14 cellular contexts compared by ENCODE assay signal in the genomic region with DNA sequence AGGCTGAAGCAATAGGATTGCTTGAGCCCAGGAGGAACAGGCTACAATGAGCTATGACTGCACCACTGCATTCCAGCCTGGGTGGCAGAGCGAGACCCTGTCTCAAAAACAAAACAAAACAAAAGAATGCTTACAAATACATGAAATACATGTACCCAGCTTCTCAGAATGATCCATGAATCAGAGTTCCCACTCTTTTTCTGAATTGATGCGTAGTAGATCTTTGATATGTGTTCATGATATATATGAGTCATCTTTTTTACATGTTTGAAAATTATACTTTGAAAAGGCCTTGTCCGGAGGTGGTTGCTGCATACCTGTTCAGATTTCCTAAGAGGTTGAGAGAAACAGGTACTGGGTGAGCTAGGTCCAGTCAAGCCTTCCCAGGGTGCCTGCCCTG. TPM values are rescaled to one million over a fixed set of nuclear protein-coding genes. Genes with fewer than 3 reads are reported as not detected.
DNase-seq lines count a peak whose midpoint lies in the region; ATAC-seq and TF ChIP-seq lines count a peak whose summit lies in the region.
"Not testable (repeated sequence)": the region's sequence is repeated elsewhere in the genome, so short reads cannot be mapped to it uniquely, and the experiment has no call there.
"Had no signal": no experiment of that assay in that cellular context is flagged by ENCODE, and none has a peak within 500 bp of the region (broad histone marks: within the 10 kb centered on the region; RNA-seq: fewer than 3 reads in every experiment).

No MANE protein-coding gene starts in this region.

- H3K4me1 Mint-ChIP-seq in activated CD4-positive, alpha-beta T cell treated with anti-CD3 and anti-CD28 coated beads for 36 hours; activated T-cell treated with anti-CD3 and anti-CD28 coated beads, Interleukin-2, amount 50 U/mL, for 4 hours (ENCODE audit: low read depth); activated T-cell treated with anti-CD3 and anti-CD28 coated beads, Interleukin-2, amount 50 U/mL, for 72 hours (ENCODE audit: low read depth); activated T-helper 17 cell treated with anti-CD3 and anti-CD28 coated beads, Interleukin-2, amount 50 U/mL, for 72 hours: not testable (repeated sequence)

- TF ChIP-seq CTCF in RWPE2 (IDR thresholded peaks at IDR 0.05; ENCODE audit: poor library complexity, severe bottlenecking), result not testable (repeated sequence)

- not testable (repeated sequence) for H3K36me3 ChIP-seq in RWPE2 (ENCODE audit: low read depth)

- not testable (repeated sequence) for H3K27me3 ChIP-seq in RWPE2 (ENCODE audit: insufficient read depth, poor library complexity, severe bottlenecking)

- not testable (repeated sequence) for H3K9me3 ChIP-seq in RWPE2 (ENCODE audit: severe bottlenecking)

- ATAC-seq in RWPE2 (ENCODE audit: low read depth), result 0 out of 3 replicates have a peak, but pooled peaks have one; percentile 3
- ATAC-seq in activated CD4-positive, CD25-positive, alpha-beta regulatory T cell treated with anti-CD3 and anti-CD28 coated beads, Interleukin-2, amount 50 U/mL, for 24 hours, result peak; percentile 26 to 31
- ATAC-seq in activated CD4-positive, alpha-beta T cell treated with anti-CD3 and anti-CD28 coated beads for 36 hours, result peak; percentile 62
- peak; percentile 12 to 15 for ATAC-seq in activated T-cell treated with anti-CD3 and anti-CD28 coated beads, Interleukin-2, amount 50 U/mL, for 4 hours
- ATAC-seq in activated T-cell treated with anti-CD3 and anti-CD28 coated beads, Interleukin-2, amount 50 U/mL, for 72 hours (replicated peaks in 1 of 2), result peak; percentile 38 to 48
- peak; percentile 52 for ATAC-seq in activated T-helper 17 cell treated with anti-CD3 and anti-CD28 coated beads, Interleukin-2, amount 50 U/mL, for 72 hours (replicated peaks)
- ATAC-seq in activated naive CD4-positive, alpha-beta T cell treated with anti-CD3 and anti-CD28 coated beads, Interleukin-2, amount 50 U/mL, for 72 hours, result peak; percentile 35 to 66

- H3K27ac ChIP-seq in RWPE2 (ENCODE audit: poor library complexity, severe bottlenecking), result not testable (repeated sequence)

- H3K27me3 Mint-ChIP-seq in activated CD4-positive, alpha-beta T cell treated with anti-CD3 and anti-CD28 coated beads for 36 hours; activated T-cell treated with anti-CD3 and anti-CD28 coated beads, Interleukin-2, amount 50 U/mL, for 4 hours (ENCODE audit: low read depth); activated T-cell treated with anti-CD3 and anti-CD28 coated beads, Interleukin-2, amount 50 U/mL, for 72 hours (ENCODE audit: low read depth); activated T-helper 17 cell treated with anti-CD3 and anti-CD28 coated beads, Interleukin-2, amount 50 U/mL, for 72 hours: not testable (repeated sequence)

- H3K4me1 ChIP-seq in RWPE2 (ENCODE audit: insufficient read depth, poor library complexity, severe bottlenecking), result not testable (repeated sequence)

- not testable (repeated sequence) for H3K4me3 Mint-ChIP-seq in activated CD4-positive, alpha-beta T cell treated with anti-CD3 and anti-CD28 coated beads for 36 hours; activated T-cell treated with anti-CD3 and anti-CD28 coated beads, Interleukin-2, amount 50 U/mL, for 4 hours
- H3K4me3 Mint-ChIP-seq in activated T-cell treated with anti-CD3 and anti-CD28 coated beads, Interleukin-2, amount 50 U/mL, for 72 hours, result peak overlapping the region in 1 of 2 donors; percentile 55
- peak overlapping the region; percentile 43 for H3K4me3 Mint-ChIP-seq in activated T-helper 17 cell treated with anti-CD3 and anti-CD28 coated beads, Interleukin-2, amount 50 U/mL, for 72 hours

- DNase-seq in RWPE2 (ENCODE audit: low spot score); activated T-cell treated with anti-CD3 and anti-CD28 coated beads, Interleukin-2, amount 50 U/mL, for 4 hours; activated T-cell treated with anti-CD3 and anti-CD28 coated beads, Interleukin-2, amount 50 U/mL, for 72 hours; activated naive CD4-positive, alpha-beta T cell treated with anti-CD3 and anti-CD28 coated beads, Interleukin-2, amount 50 U/mL, for 72 hours (ENCODE audit: low spot score in 2 of 2): not testable (repeated sequence)
- peak; percentile 8 for DNase-seq in activated CD4-positive, alpha-beta T cell treated with anti-CD3 and anti-CD28 coated beads for 36 hours

- H3K4me3 ChIP-seq in RWPE2 (ENCODE audit: severe bottlenecking), result not testable (repeated sequence)

- intact Hi-C loops in activated CD4-positive, alpha-beta T cell treated with anti-CD3 and anti-CD28 coated beads for 36 hours (cut with DNase I, micrococcal nuclease), result not testable (repeated sequence)

- CTCF ChIA-PET in activated CD4-positive, alpha-beta T cell treated with anti-CD3 and anti-CD28 coated beads for 36 hours (lab: Charles Lee), result not testable (repeated sequence)

- not testable (repeated sequence) for H3K9me3 Mint-ChIP-seq in activated CD4-positive, alpha-beta T cell treated with anti-CD3 and anti-CD28 coated beads for 36 hours (ENCODE audit: low read depth); activated T-cell treated with anti-CD3 and anti-CD28 coated beads, Interleukin-2, amount 50 U/mL, for 4 hours; activated T-cell treated with anti-CD3 and anti-CD28 coated beads, Interleukin-2, amount 50 U/mL, for 72 hours; activated T-helper 17 cell treated with anti-CD3 and anti-CD28 coated beads, Interleukin-2, amount 50 U/mL, for 72 hours; activated naive CD4-positive, alpha-beta T cell treated with anti-CD3 and anti-CD28 coated beads, Interleukin-2, amount 50 U/mL, for 72 hours

- H3K27ac Mint-ChIP-seq in activated CD4-positive, alpha-beta T cell treated with anti-CD3 and anti-CD28 coated beads for 36 hours, result not testable (repeated sequence)
- peak overlapping the region; percentile 72 for H3K27ac Mint-ChIP-seq in activated T-cell treated with anti-CD3 and anti-CD28 coated beads, Interleukin-2, amount 50 U/mL, for 72 hours
- peak overlapping the region; percentile 83 for H3K27ac Mint-ChIP-seq in activated T-helper 17 cell treated with anti-CD3 and anti-CD28 coated beads, Interleukin-2, amount 50 U/mL, for 72 hours
- peak overlapping the region; percentile 82 to 94 for H3K27ac Mint-ChIP-seq in activated naive CD4-positive, alpha-beta T cell treated with anti-CD3 and anti-CD28 coated beads, Interleukin-2, amount 50 U/mL, for 72 hours

- POLR2A ChIA-PET in activated CD4-positive, alpha-beta T cell treated with anti-CD3 and anti-CD28 coated beads for 36 hours (lab: Charles Lee), result not testable (repeated sequence)

- not testable (repeated sequence) for H3K36me3 Mint-ChIP-seq in activated CD4-positive, alpha-beta T cell treated with anti-CD3 and anti-CD28 coated beads for 36 hours (ENCODE audit: low read depth); activated T-cell treated with anti-CD3 and anti-CD28 coated beads, Interleukin-2, amount 50 U/mL, for 4 hours (ENCODE audit: insufficient read depth); activated T-cell treated with anti-CD3 and anti-CD28 coated beads, Interleukin-2, amount 50 U/mL, for 72 hours (ENCODE audit: insufficient read depth in 2 of 2); activated T-helper 17 cell treated with anti-CD3 and anti-CD28 coated beads, Interleukin-2, amount 50 U/mL, for 72 hours (ENCODE audit: low read depth); activated naive CD4-positive, alpha-beta T cell treated with anti-CD3 and anti-CD28 coated beads, Interleukin-2, amount 50 U/mL, for 72 hours

RNA-seq across cellular contexts. Expression of gene POLR2J3, which starts 4.0 kb away (rescaled TPM):
- total RNA-seq in activated CD4-positive, alpha-beta T cell treated with anti-CD3 and anti-CD28 coated beads for 36 hours, result 10 to 100 TPM; 36.3 to 40.4 TPM
- total RNA-seq in activated T-cell treated with anti-CD3 and anti-CD28 coated beads, Interleukin-2, amount 50 U/mL, for 4 hours, result 10 to 100 TPM; 19.6 to 28.5 (median 20.0) TPM
- total RNA-seq in activated T-cell treated with anti-CD3 and anti-CD28 coated beads, Interleukin-2, amount 50 U/mL, for 72 hours, result 10 to 100 TPM; 37.5 to 67.1 TPM
- total RNA-seq in activated T-helper 17 cell treated with anti-CD3 and anti-CD28 coated beads, Interleukin-2, amount 50 U/mL, for 72 hours, result 100 to 1,000 TPM in 1 of 2 donors, 10 to 100 TPM in 1; 76.6 to 101 TPM
- total RNA-seq in activated naive CD4-positive, alpha-beta T cell treated with anti-CD3 and anti-CD28 coated beads, Interleukin-2, amount 50 U/mL, for 72 hours, result 10 to 100 TPM; 68.5 to 69.1 TPM

RNA-seq across cellular contexts. Expression of gene SPDYE2, which starts 25.3 kb away (rescaled TPM):
- total RNA-seq in activated CD4-positive, alpha-beta T cell treated with anti-CD3 and anti-CD28 coated beads for 36 hours, result not detected
- not detected for total RNA-seq in activated T-cell treated with anti-CD3 and anti-CD28 coated beads, Interleukin-2, amount 50 U/mL, for 4 hours
- total RNA-seq in activated T-cell treated with anti-CD3 and anti-CD28 coated beads, Interleukin-2, amount 50 U/mL, for 72 hours, result not detected
- total RNA-seq in activated T-helper 17 cell treated with anti-CD3 and anti-CD28 coated beads, Interleukin-2, amount 50 U/mL, for 72 hours, result not detected
- not detected for total RNA-seq in activated naive CD4-positive, alpha-beta T cell treated with anti-CD3 and anti-CD28 coated beads, Interleukin-2, amount 50 U/mL, for 72 hours
- total RNA-seq: A172; A673; Caco-2; Calu3; CD8-positive, alpha-beta memory T cell; CD8-positive, alpha-beta T cell; Daoy had no signal

RNA-seq across cellular contexts. Expression of gene UPK3BL2, which starts 32.9 kb away (rescaled TPM):
- 10 to 100 TPM; 23.4 to 43.5 TPM for total RNA-seq in activated CD4-positive, alpha-beta T cell treated with anti-CD3 and anti-CD28 coated beads for 36 hours
- 1 to 10 TPM; 4.7 to 8.5 (median 7.9) TPM for total RNA-seq in activated T-cell treated with anti-CD3 and anti-CD28 coated beads, Interleukin-2, amount 50 U/mL, for 4 hours
- 10 to 100 TPM; 24.8 to 37.9 TPM for total RNA-seq in activated T-cell treated with anti-CD3 and anti-CD28 coated beads, Interleukin-2, amount 50 U/mL, for 72 hours
- total RNA-seq in activated T-helper 17 cell treated with anti-CD3 and anti-CD28 coated beads, Interleukin-2, amount 50 U/mL, for 72 hours, result 10 to 100 TPM; 21.4 to 45.7 TPM
- 10 to 100 TPM; 23.3 to 26.0 TPM for total RNA-seq in activated naive CD4-positive, alpha-beta T cell treated with anti-CD3 and anti-CD28 coated beads, Interleukin-2, amount 50 U/mL, for 72 hours

RNA-seq across cellular contexts. Expression of gene RASA4, which starts 40.2 kb away (rescaled TPM):
- total RNA-seq in activated CD4-positive, alpha-beta T cell treated with anti-CD3 and anti-CD28 coated beads for 36 hours, result 10 to 100 TPM; 32.2 to 33.7 TPM
- total RNA-seq in activated T-cell treated with anti-CD3 and anti-CD28 coated beads, Interleukin-2, amount 50 U/mL, for 4 hours, result 10 to 100 TPM; 43.7 to 58.3 (median 47.4) TPM
- 10 to 100 TPM; 52.0 to 79.2 TPM for total RNA-seq in activated T-cell treated with anti-CD3 and anti-CD28 coated beads, Interleukin-2, amount 50 U/mL, for 72 hours
- 10 to 100 TPM; 29.6 to 62.9 TPM for total RNA-seq in activated T-helper 17 cell treated with anti-CD3 and anti-CD28 coated beads, Interleukin-2, amount 50 U/mL, for 72 hours
- total RNA-seq in activated naive CD4-positive, alpha-beta T cell treated with anti-CD3 and anti-CD28 coated beads, Interleukin-2, amount 50 U/mL, for 72 hours, result 10 to 100 TPM; 47.8 to 79.4 TPM

RNA-seq across cellular contexts. Expression of gene RASA4B, which starts 58.8 kb away (rescaled TPM):
- total RNA-seq in activated CD4-positive, alpha-beta T cell treated with anti-CD3 and anti-CD28 coated beads for 36 hours, result 10 to 100 TPM; 28.6 to 30.1 TPM
- 10 to 100 TPM; 20.0 to 50.1 (median 35.7) TPM for total RNA-seq in activated T-cell treated with anti-CD3 and anti-CD28 coated beads, Interleukin-2, amount 50 U/mL, for 4 hours
- total RNA-seq in activated T-cell treated with anti-CD3 and anti-CD28 coated beads, Interleukin-2, amount 50 U/mL, for 72 hours, result 10 to 100 TPM; 20.0 to 29.8 TPM
- total RNA-seq in activated T-helper 17 cell treated with anti-CD3 and anti-CD28 coated beads, Interleukin-2, amount 50 U/mL, for 72 hours, result 10 to 100 TPM; 14.1 to 23.3 TPM
- total RNA-seq in activated naive CD4-positive, alpha-beta T cell treated with anti-CD3 and anti-CD28 coated beads, Interleukin-2, amount 50 U/mL, for 72 hours, result 10 to 100 TPM; 21.8 to 23.9 TPM
- total RNA-seq: Daoy had no signal

Comparison
In these comparisons a context has a peak if more than half of its experiments do, and no peak if none do; other contexts are left out.
1. ATAC-seq: peak in every context shown above with its lines; median percentile 62 in activated CD4-positive, alpha-beta T cell treated with anti-CD3 and anti-CD28 coated beads for 36 hours; 52 in activated T-helper 17 cell treated with anti-CD3 and anti-CD28 coated beads, Interleukin-2, amount 50 U/mL, for 72 hours; 50 in activated naive CD4-positive, alpha-beta T cell treated with anti-CD3 and anti-CD28 coated beads, Interleukin-2, amount 50 U/mL, for 72 hours; 43 in activated T-cell treated with anti-CD3 and anti-CD28 coated beads, Interleukin-2, amount 50 U/mL, for 72 hours; 28 in activated CD4-positive, CD25-positive, alpha-beta regulatory T cell treated with anti-CD3 and anti-CD28 coated beads, Interleukin-2, amount 50 U/mL, for 24 hours; 14 in activated T-cell treated with anti-CD3 and anti-CD28 coated beads, Interleukin-2, amount 50 U/mL, for 4 hours; 3 in RWPE2.